23 cellular contexts compared by ENCODE assay signal in genomic region chr5:36384845-36385244, GRCh38.
"Had no signal": no experiment of that assay in that cellular context is flagged by ENCODE, and none has a peak within 500 bp of the region (broad histone marks: within the 10 kb centered on the region; RNA-seq: fewer than 3 reads in every experiment).

No MANE protein-coding gene starts in this region.

- H3K36me3 Mint-ChIP-seq: natural killer cell treated with Interleukin-12 subunit alpha and Interleukin-12 subunit beta and Interleukin-15 and Interleukin-18, amount 100 ng/mL, for 72 hours; stimulated activated memory B cell treated with anti-CD40 and anti-IgM and Interleukin-4, amounts not matched to agents 10 μg/mL and 1 μg/mL and 100 μg/mL, for 72 hours had no signal

- H3K4me2 ChIP-seq: hepatocyte had no signal

- H3K27me3 ChIP-seq: hepatocyte, spleen, testis, tibial nerve, upper lobe of right lung, vagina had no signal

- H3K27ac ChIP-seq: foreskin keratinocyte, psoas muscle, testis, tibial nerve, upper lobe of right lung, vagina had no signal

- H3K27ac Mint-ChIP-seq: natural killer cell treated with Interleukin-12 subunit alpha and Interleukin-12 subunit beta and Interleukin-15 and Interleukin-18, amount 100 ng/mL, for 72 hours; stimulated activated memory B cell treated with anti-CD40 and anti-IgM and Interleukin-4, amounts not matched to agents 10 μg/mL and 1 μg/mL and 100 μg/mL, for 72 hours; stimulated activated naive CD8-positive, alpha-beta T cell treated with anti-CD3 and anti-CD28 coated beads, Interleukin-15, Interleukin-2, amounts not matched to agents 100 ng/mL and 50 ng/mL, for 24 hours had no signal

- H3K9me3 Mint-ChIP-seq: natural killer cell treated with Interleukin-12 subunit alpha and Interleukin-12 subunit beta and Interleukin-15 and Interleukin-18, amount 100 ng/mL, for 72 hours; stimulated activated memory B cell treated with anti-CD40 and anti-IgM and Interleukin-4, amounts not matched to agents 10 μg/mL and 1 μg/mL and 100 μg/mL, for 72 hours; stimulated activated naive CD8-positive, alpha-beta T cell treated with anti-CD3 and anti-CD28 coated beads, Interleukin-15, Interleukin-2, amounts not matched to agents 100 ng/mL and 50 ng/mL, for 24 hours had no signal

- H3K79me2 ChIP-seq: hepatocyte had no signal

- DNase-seq: erythroblast; foreskin keratinocyte; kidney; left cardiac atrium; left ventricle myocardium superior; mesenchymal stem cell; midbrain; psoas muscle; retina; spleen; stimulated activated CD4-positive, alpha-beta T cell treated with anti-CD3 and anti-CD28 coated beads, Interleukin-15, amount 100 ng/mL, for 24 hours; stimulated activated CD4-positive, alpha-beta T cell treated with anti-CD3 and anti-CD28 coated beads, Interleukin-1b, Interleukin-23, amount 100 ng/mL, for 48 hours; stimulated activated CD4-positive, alpha-beta T cell treated with anti-CD3 and anti-CD28 coated beads, Interleukin-4, amount 100 ng/mL, for 24 hours; testis; upper lobe of right lung had no signal

- H2AFZ ChIP-seq: hepatocyte had no signal

- H3K36me3 ChIP-seq: spleen, tibial nerve, upper lobe of right lung, vagina had no signal

- H3K9me3 ChIP-seq: psoas muscle, spleen, testis, tibial nerve, upper lobe of right lung, vagina had no signal

- H3K4me3 ChIP-seq: hepatocyte, lung, psoas muscle, spleen, testis, tibial nerve, upper lobe of right lung, vagina had no signal

- H3K4me1 ChIP-seq: foreskin keratinocyte, psoas muscle, testis, tibial nerve, vagina had no signal

- ATAC-seq: foreskin keratinocyte; left cardiac atrium; left ventricle myocardium superior; natural killer cell treated with Interleukin-12 subunit alpha and Interleukin-12 subunit beta and Interleukin-15 and Interleukin-18, amount 100 ng/mL, for 72 hours; psoas muscle; sciatic nerve; stimulated activated memory B cell treated with anti-CD40 and anti-IgM and Interleukin-4, amounts not matched to agents 10 μg/mL and 1 μg/mL and 100 μg/mL, for 72 hours; upper lobe of right lung had no signal

- H3K4me1 Mint-ChIP-seq: stimulated activated memory B cell treated with anti-CD40 and anti-IgM and Interleukin-4, amounts not matched to agents 10 μg/mL and 1 μg/mL and 100 μg/mL, for 72 hours had no signal

- H3K4me3 Mint-ChIP-seq: natural killer cell treated with Interleukin-12 subunit alpha and Interleukin-12 subunit beta and Interleukin-15 and Interleukin-18, amount 100 ng/mL, for 72 hours; stimulated activated memory B cell treated with anti-CD40 and anti-IgM and Interleukin-4, amounts not matched to agents 10 μg/mL and 1 μg/mL and 100 μg/mL, for 72 hours; stimulated activated naive CD8-positive, alpha-beta T cell treated with anti-CD3 and anti-CD28 coated beads, Interleukin-15, Interleukin-2, amounts not matched to agents 100 ng/mL and 50 ng/mL, for 24 hours had no signal
